Comparison of ENCODE assay signal across 27 cellular contexts in the genomic region with DNA sequence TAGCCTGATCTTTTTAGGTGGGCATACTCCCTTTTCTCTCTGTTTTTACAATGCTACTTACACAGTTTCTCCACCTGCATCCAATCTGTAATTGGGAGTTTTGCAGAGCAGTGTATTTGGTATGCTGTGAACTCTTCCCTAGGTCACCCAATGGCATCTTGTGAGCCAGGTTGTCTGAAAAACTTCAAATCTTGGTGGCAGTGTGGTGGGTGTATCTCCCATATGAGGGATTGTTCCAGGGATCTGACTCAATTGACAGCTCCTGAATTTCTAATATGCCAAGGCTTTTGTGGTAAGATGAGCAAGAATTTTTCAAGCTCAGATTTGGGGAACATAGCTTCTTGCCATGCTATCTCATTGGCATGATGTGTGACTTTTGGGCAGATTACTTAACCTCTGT. TPM values are rescaled to one million over a fixed set of nuclear protein-coding genes. Genes with fewer than 3 reads are reported as not detected.
DNase-seq lines count a peak whose midpoint lies in the region; ATAC-seq and TF ChIP-seq lines count a peak whose summit lies in the region.
"Had no signal": no experiment of that assay in that cellular context is flagged by ENCODE, and none has a peak within 500 bp of the region (broad histone marks: within the 10 kb centered on the region; RNA-seq: fewer than 3 reads in every experiment).

No MANE protein-coding gene starts in this region.

- H3K4me1 ChIP-seq in body of pancreas (peaks cover 79% of the 10 kb centered on the region), lower lobe of right lung (peaks cover 80% of the 10 kb centered on the region), tibial artery (peaks cover 0 to 97% (median 74%) of the 10 kb centered on the region in 4 donors), ovary (ENCODE audit: insufficient read depth) (peaks cover 25% of the 10 kb centered on the region)

- TF ChIP-seq CTCF in Calu3 (IDR thresholded peaks at IDR 0.05; ENCODE audit: unreplicated experiment) = no peak
- TF ChIP-seq CTCF in body of pancreas (IDR thresholded peaks at IDR 0.05) = no peak
- no peak for TF ChIP-seq CTCF in lower lobe of right lung (IDR thresholded peaks at IDR 0.05)
- TF ChIP-seq CTCF in tibial artery (IDR thresholded peaks at IDR 0.05) = no peak
- no peak for TF ChIP-seq CTCF in ovary (IDR thresholded peaks at IDR 0.05)

- no TSS peak for BruUV-seq in Calu3 (replicated peaks; lab: Mats Ljungman, UMichigan)

- no peak for ATAC-seq in body of pancreas
- ATAC-seq in lower lobe of right lung = no peak
- ATAC-seq in HG03460 (IDR thresholded peaks at IDR 0.05; ENCODE audit: unreplicated experiment) = no peak
- ATAC-seq in stimulated activated effector memory CD8-positive, alpha-beta T cell treated with anti-CD3 and anti-CD28 coated beads, Interleukin-12 subunit alpha, Interleukin-12 subunit beta, amount 100 ng/mL, for 72 hours = no peak
- ATAC-seq: K562; stimulated activated naive CD8-positive, alpha-beta T cell treated with anti-CD3 and anti-CD28 coated beads, Interleukin-15, amount 100 ng/mL, for 72 hours had no signal

- no peak overlapping the region for H3K4me3 Mint-ChIP-seq in Calu3 (ENCODE audit: low read depth, unreplicated experiment)
- H3K4me3 Mint-ChIP-seq in stimulated activated effector memory CD8-positive, alpha-beta T cell treated with anti-CD3 and anti-CD28 coated beads, Interleukin-12 subunit alpha, Interleukin-12 subunit beta, amount 100 ng/mL, for 72 hours = no peak overlapping the region
- H3K4me3 Mint-ChIP-seq: activated naive CD8-positive, alpha-beta T cell; CD4-positive, CD25-positive, alpha-beta regulatory T cell; stimulated activated naive CD8-positive, alpha-beta T cell treated with anti-CD3 and anti-CD28 coated beads, Interleukin-15, amount 100 ng/mL, for 72 hours had no signal

- H3K27ac ChIP-seq in body of pancreas = peak overlapping the region in 3 of 4 donors; percentile 92 to 98 (median 97)
- H3K27ac ChIP-seq in lower lobe of right lung = peak overlapping the region; percentile 84
- peak overlapping the region; percentile 59 to 70 for H3K27ac ChIP-seq in tibial artery
- no peak overlapping the region for H3K27ac ChIP-seq in ovary
- H3K27ac ChIP-seq: GM23248 had no signal

- H3K4me3 ChIP-seq in body of pancreas = no peak overlapping the region
- no peak overlapping the region for H3K4me3 ChIP-seq in lower lobe of right lung
- H3K4me3 ChIP-seq in tibial artery = no peak overlapping the region
- H3K4me3 ChIP-seq in ovary = no peak overlapping the region
- H3K4me3 ChIP-seq: GM23248, K562 had no signal

- TF ChIP-seq EP300 in ovary (IDR thresholded peaks at IDR 0.05) = no peak

- DNase-seq in Calu3 (no peak), body of pancreas (no peak), lower lobe of right lung (no peak), tibial artery (no peak), ovary (no peak), middle frontal gyrus (ENCODE audit: extremely low spot score, low spot score) (no peak)
- DNase-seq in stimulated activated effector memory CD8-positive, alpha-beta T cell treated with anti-CD3 and anti-CD28 coated beads, Interleukin-12 subunit alpha, Interleukin-12 subunit beta, amount 100 ng/mL, for 72 hours (ENCODE audit: low spot score in 2 of 2) = no peak
- DNase-seq: activated CD4-positive, alpha-beta T cell treated with anti-CD3 and anti-CD28 coated beads, Interleukin-2, amount 50 U/mL, for 48 hours; activated CD4-positive, CD25-positive, alpha-beta regulatory T cell; activated CD8-positive, alpha-beta memory T cell treated with anti-CD3 and anti-CD28 coated beads, Interleukin-2, amount 50 U/mL, for 48 hours; aorta; CD4-positive, CD25-positive, alpha-beta regulatory T cell; central memory CD4-positive, alpha-beta T cell; dermis blood vessel endothelial cell; EL; GM23248; MM.1S; NCI-H1417 treated with DMSO at 0.1 percent for 48 hours; NCI-H2081 treated with DMSO at 0.1 percent for 48 hours; SHP77; stimulated activated naive CD8-positive, alpha-beta T cell treated with anti-CD3 and anti-CD28 coated beads, Interleukin-15, amount 100 ng/mL, for 72 hours; T1000; trophoblast cell had no signal

- CTCF ChIA-PET in Calu3 (lab: Charles Lee) = interaction anchor here (3.5 kb wide), 1 partner anchor 15 kb away, joined by 16 read pairs; no protein-coding TSS in a partner anchor

- H3K36me3 ChIP-seq in body of pancreas (replicated peaks in 1 of 2; ENCODE audit: insufficient read depth in 1 of 2, low read depth in 2 of 2) = no peaks in the 10 kb centered on the region
- H3K36me3 ChIP-seq in lower lobe of right lung = no peaks in the 10 kb centered on the region
- H3K36me3 ChIP-seq in tibial artery = no peaks in the 10 kb centered on the region
- H3K36me3 ChIP-seq in ovary = no peaks in the 10 kb centered on the region

- no peaks in the 10 kb centered on the region for H3K27me3 Mint-ChIP-seq in Calu3 (ENCODE audit: unreplicated experiment)
- H3K27me3 Mint-ChIP-seq: activated naive CD8-positive, alpha-beta T cell; CD4-positive, CD25-positive, alpha-beta regulatory T cell; stimulated activated naive CD8-positive, alpha-beta T cell treated with anti-CD3 and anti-CD28 coated beads, Interleukin-15, amount 100 ng/mL, for 72 hours had no signal

- H3K27ac Mint-ChIP-seq in Calu3 (ENCODE audit: unreplicated experiment) = peak overlapping the region; percentile 94
- H3K27ac Mint-ChIP-seq in stimulated activated effector memory CD8-positive, alpha-beta T cell treated with anti-CD3 and anti-CD28 coated beads, Interleukin-12 subunit alpha, Interleukin-12 subunit beta, amount 100 ng/mL, for 72 hours = no peak overlapping the region
- H3K27ac Mint-ChIP-seq: activated naive CD8-positive, alpha-beta T cell; activated T-helper 2 cell treated with anti-CD3 and anti-CD28 coated beads, Interferon-gamma antibody, Interleukin-2, Interleukin-4, amounts not matched to agents 10 μg/mL and 5 μg/mL and 100 μg/mL, durations not matched to agents 14 hours and 24 hours and 36 hours; CD4-positive, CD25-positive, alpha-beta regulatory T cell; stimulated activated naive CD8-positive, alpha-beta T cell treated with anti-CD3 and anti-CD28 coated beads, Interleukin-15, amount 100 ng/mL, for 72 hours had no signal

- H3K27me3 ChIP-seq in body of pancreas (no peaks in the 10 kb centered on the region), lower lobe of right lung (ENCODE audit: low read depth) (no peaks in the 10 kb centered on the region), tibial artery (no peaks in the 10 kb centered on the region), ovary (no peaks in the 10 kb centered on the region)

- no peaks in the 10 kb centered on the region for H3K9me3 Mint-ChIP-seq in Calu3 (ENCODE audit: low read depth, unreplicated experiment)
- no peaks in the 10 kb centered on the region for H3K9me3 Mint-ChIP-seq in stimulated activated effector memory CD8-positive, alpha-beta T cell treated with anti-CD3 and anti-CD28 coated beads, Interleukin-12 subunit alpha, Interleukin-12 subunit beta, amount 100 ng/mL, for 72 hours
- H3K9me3 Mint-ChIP-seq: activated T-helper 2 cell treated with anti-CD3 and anti-CD28 coated beads, Interferon-gamma antibody, Interleukin-2, Interleukin-4, amounts not matched to agents 10 μg/mL and 5 μg/mL and 100 μg/mL, durations not matched to agents 14 hours and 24 hours and 36 hours; CD4-positive, CD25-positive, alpha-beta regulatory T cell; stimulated activated naive CD8-positive, alpha-beta T cell treated with anti-CD3 and anti-CD28 coated beads, Interleukin-15, amount 100 ng/mL, for 72 hours had no signal

- peaks cover 51% of the 10 kb centered on the region for H3K4me1 Mint-ChIP-seq in Calu3 (ENCODE audit: low read depth, unreplicated experiment)
- H3K4me1 Mint-ChIP-seq in stimulated activated effector memory CD8-positive, alpha-beta T cell treated with anti-CD3 and anti-CD28 coated beads, Interleukin-12 subunit alpha, Interleukin-12 subunit beta, amount 100 ng/mL, for 72 hours = peaks cover 14% of the 10 kb centered on the region

- intact Hi-C loops in Calu3 (cut with micrococcal nuclease; ENCODE audit: unreplicated experiment) (no loop called here), body of pancreas (cut with DNase I) (no loop called here), lower lobe of right lung (cut with DNase I) (no loop called here), tibial artery (cut with DNase I; ENCODE audit: low total_unique reads) (no loop called here), ovary (cut with DNase I) (no loop called here)

- peaks cover 13% of the 10 kb centered on the region for H3K36me3 Mint-ChIP-seq in Calu3 (ENCODE audit: insufficient read depth, unreplicated experiment)
- H3K36me3 Mint-ChIP-seq in stimulated activated effector memory CD8-positive, alpha-beta T cell treated with anti-CD3 and anti-CD28 coated beads, Interleukin-12 subunit alpha, Interleukin-12 subunit beta, amount 100 ng/mL, for 72 hours = no peaks in the 10 kb centered on the region
- H3K36me3 Mint-ChIP-seq: CD4-positive, CD25-positive, alpha-beta regulatory T cell had no signal

- H3K9me3 ChIP-seq in body of pancreas (no peaks in the 10 kb centered on the region), lower lobe of right lung (no peaks in the 10 kb centered on the region), tibial artery (no peaks in the 10 kb centered on the region), ovary (no peaks in the 10 kb centered on the region)

- TF ChIP-seq POLR2A in body of pancreas (IDR thresholded peaks at IDR 0.05) (no peak), ovary (IDR thresholded peaks at IDR 0.05) (no peak)

RNA-seq across cellular contexts. Expression of gene MACF1, which starts 47.2 kb away (rescaled TPM):
- total RNA-seq in Calu3 (2022) = 701 and 705 TPM in 2 replicates
- total RNA-seq in body of pancreas = 100 to 1,000 TPM; 144 to 190 TPM
- total RNA-seq in lower lobe of right lung = 506 TPM
- total RNA-seq in ovary = 100 to 1,000 TPM; 212 to 331 (median 269) TPM
- 100 to 1,000 TPM in 1 of 2 donors, 10 to 100 TPM in 1; 93.6 to 198 TPM for polyA plus RNA-seq in ovary

Comparison
In these comparisons a context has a peak if more than half of its experiments do, and no peak if none do; other contexts are left out.
1. H3K27ac ChIP-seq: peak in body of pancreas (3 of 4), lower lobe of right lung (single experiment) and tibial artery (2 of 2); none in ovary (0 of 2).